1 cellular context compared by ENCODE assay signal in the genomic region with DNA sequence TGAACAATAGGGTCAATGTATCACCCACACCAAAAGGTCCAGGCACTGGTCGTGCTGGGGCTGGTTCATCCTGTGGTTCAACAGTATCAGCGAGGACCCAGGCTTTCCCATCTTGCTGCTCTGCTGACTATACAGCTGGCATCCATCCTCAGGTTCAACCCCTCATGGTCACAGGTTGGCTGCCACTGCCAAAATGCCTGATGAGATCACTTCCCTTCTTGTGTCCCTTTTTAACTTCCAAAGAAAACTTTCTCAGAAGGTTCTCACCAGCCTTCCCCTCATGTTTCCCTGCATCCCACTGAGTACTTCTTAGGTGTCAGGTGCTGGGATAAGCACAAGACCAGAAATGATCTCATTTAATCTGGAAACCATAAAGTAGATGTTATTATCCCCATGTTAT.
TF ChIP-seq lines count a peak whose summit lies in the region.

No MANE protein-coding gene starts in this region.

TF ChIP-seq in SK-N-SH treated with all-trans-retinoic acid at 6 μM for 48 hours, 23 proteins besides CTCF, POLR2A, EP300 and RAD21 (continued from another document):
- TF ChIP-seq, protein P1, sequence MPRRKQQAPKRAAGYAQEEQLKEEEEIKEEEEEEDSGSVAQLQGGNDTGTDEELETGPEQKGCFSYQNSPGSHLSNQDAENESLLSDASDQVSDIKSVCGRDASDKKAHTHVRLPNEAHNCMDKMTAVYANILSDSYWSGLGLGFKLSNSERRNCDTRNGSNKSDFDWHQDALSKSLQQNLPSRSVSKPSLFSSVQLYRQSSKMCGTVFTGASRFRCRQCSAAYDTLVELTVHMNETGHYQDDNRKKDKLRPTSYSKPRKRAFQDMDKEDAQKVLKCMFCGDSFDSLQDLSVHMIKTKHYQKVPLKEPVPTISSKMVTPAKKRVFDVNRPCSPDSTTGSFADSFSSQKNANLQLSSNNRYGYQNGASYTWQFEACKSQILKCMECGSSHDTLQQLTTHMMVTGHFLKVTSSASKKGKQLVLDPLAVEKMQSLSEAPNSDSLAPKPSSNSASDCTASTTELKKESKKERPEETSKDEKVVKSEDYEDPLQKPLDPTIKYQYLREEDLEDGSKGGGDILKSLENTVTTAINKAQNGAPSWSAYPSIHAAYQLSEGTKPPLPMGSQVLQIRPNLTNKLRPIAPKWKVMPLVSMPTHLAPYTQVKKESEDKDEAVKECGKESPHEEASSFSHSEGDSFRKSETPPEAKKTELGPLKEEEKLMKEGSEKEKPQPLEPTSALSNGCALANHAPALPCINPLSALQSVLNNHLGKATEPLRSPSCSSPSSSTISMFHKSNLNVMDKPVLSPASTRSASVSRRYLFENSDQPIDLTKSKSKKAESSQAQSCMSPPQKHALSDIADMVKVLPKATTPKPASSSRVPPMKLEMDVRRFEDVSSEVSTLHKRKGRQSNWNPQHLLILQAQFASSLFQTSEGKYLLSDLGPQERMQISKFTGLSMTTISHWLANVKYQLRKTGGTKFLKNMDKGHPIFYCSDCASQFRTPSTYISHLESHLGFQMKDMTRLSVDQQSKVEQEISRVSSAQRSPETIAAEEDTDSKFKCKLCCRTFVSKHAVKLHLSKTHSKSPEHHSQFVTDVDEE (CRISPR knock-in tag; IDR thresholded peaks at IDR 0.05) = no peak
- TF ChIP-seq, protein P2, sequence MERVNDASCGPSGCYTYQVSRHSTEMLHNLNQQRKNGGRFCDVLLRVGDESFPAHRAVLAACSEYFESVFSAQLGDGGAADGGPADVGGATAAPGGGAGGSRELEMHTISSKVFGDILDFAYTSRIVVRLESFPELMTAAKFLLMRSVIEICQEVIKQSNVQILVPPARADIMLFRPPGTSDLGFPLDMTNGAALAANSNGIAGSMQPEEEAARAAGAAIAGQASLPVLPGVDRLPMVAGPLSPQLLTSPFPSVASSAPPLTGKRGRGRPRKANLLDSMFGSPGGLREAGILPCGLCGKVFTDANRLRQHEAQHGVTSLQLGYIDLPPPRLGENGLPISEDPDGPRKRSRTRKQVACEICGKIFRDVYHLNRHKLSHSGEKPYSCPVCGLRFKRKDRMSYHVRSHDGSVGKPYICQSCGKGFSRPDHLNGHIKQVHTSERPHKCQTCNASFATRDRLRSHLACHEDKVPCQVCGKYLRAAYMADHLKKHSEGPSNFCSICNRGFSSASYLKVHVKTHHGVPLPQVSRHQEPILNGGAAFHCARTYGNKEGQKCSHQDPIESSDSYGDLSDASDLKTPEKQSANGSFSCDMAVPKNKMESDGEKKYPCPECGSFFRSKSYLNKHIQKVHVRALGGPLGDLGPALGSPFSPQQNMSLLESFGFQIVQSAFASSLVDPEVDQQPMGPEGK (CRISPR knock-in tag; IDR thresholded peaks at IDR 0.05; ENCODE audit: borderline replicate concordance) = no peak
- TF ChIP-seq PPARA (CRISPR knock-in tag; IDR thresholded peaks at IDR 0.05; ENCODE audit: borderline replicate concordance) (no peak), ZFP30 (CRISPR knock-in tag; IDR thresholded peaks at IDR 0.05) (no peak), ARNTL (CRISPR knock-in tag; IDR thresholded peaks at IDR 0.05; ENCODE audit: borderline replicate concordance, low read depth) (no peak), SNAI2 (CRISPR knock-in tag; IDR thresholded peaks at IDR 0.05) (no peak), BACH2 (CRISPR knock-in tag; IDR thresholded peaks at IDR 0.05; ENCODE audit: borderline replicate concordance) (no peak)
